ENCODE assay signal across 8 cellular contexts in the genomic region with DNA sequence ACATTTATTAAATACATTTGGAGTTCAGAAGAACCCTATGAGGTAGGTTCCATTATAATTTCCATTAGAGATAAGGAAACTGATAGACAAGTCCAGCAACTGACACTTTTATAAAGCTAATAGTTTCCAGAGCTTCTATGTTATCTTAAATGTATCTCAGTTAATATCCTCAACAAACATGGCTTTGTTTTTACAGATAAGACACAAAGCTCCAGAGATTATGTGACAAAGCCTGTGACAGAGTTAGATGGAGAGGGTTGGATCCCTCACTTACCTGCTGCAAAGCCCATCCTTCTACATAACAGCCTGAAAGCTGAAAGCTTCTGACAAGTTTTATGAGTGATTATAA. TPM values are rescaled to one million over a fixed set of nuclear protein-coding genes. Genes with fewer than 3 reads are reported as not detected.
DNase-seq lines count a peak whose midpoint lies in the region; ATAC-seq and TF ChIP-seq lines count a peak whose summit lies in the region.

No MANE protein-coding gene starts in this region.

- no TSS peak for BruUV-seq in Caco-2 (replicated peaks; lab: Mats Ljungman, UMichigan)

- CTCF ChIA-PET in Caco-2 (lab: Charles Lee): interaction anchor here (1.4 to 1.6 kb wide), 2 partner anchors 55 to 184 kb away, joined by 6 read pairs; no protein-coding TSS in a partner anchor

- peak overlapping the region; percentile 96 for H3K4me3 Mint-ChIP-seq in Caco-2 (ENCODE audit: unreplicated experiment)

- no peaks in the 10 kb centered on the region for H3K9me3 ChIP-seq in Caco-2
- no peaks in the 10 kb centered on the region for H3K9me3 ChIP-seq in HUES64 (ENCODE audit: insufficient read depth, low read depth, low read length)
- no peaks in the 10 kb centered on the region for H3K9me3 ChIP-seq in neuron (ENCODE audit: low read length)

- peak overlapping the region; percentile 97 for H2AFZ ChIP-seq in neuron (ENCODE audit: low read depth, low read length)

- DNase-seq in Caco-2: peak in 1 of 2 experiments; percentile 6
- no peak for DNase-seq in coronary artery (ENCODE audit: low spot score)
- no peak for DNase-seq in left colon
- DNase-seq in DMS79 treated with DMSO at 0.1 percent for 48 hours (lab: John Stamatoyannopoulos, UW): no peak

- H3K27ac ChIP-seq in HUES64 (ENCODE audit: low read depth, low read length): no peak overlapping the region
- peak overlapping the region in 1 of 2 donors; percentile 85 for H3K27ac ChIP-seq in coronary artery

- H3K4me3 ChIP-seq in Caco-2 (ENCODE audit: low read depth, low read length) (peak overlapping the region; percentile 64), HUES64 (ENCODE audit: low read length) (peak overlapping the region; percentile 90), coronary artery (peak overlapping the region; percentile 90), neuron (ENCODE audit: low read length) (peak overlapping the region; percentile 77)

- no peaks in the 10 kb centered on the region for H3K4me1 Mint-ChIP-seq in Caco-2 (ENCODE audit: low read depth, unreplicated experiment)

- H3K27me3 ChIP-seq in Caco-2 (replicated peaks; ENCODE audit: control insufficient read depth, insufficient read depth, low read length) (no peaks in the 10 kb centered on the region), HUES64 (ENCODE audit: insufficient read depth, low read length) (no peaks in the 10 kb centered on the region), neuron (ENCODE audit: insufficient read depth, low read length) (peaks cover 8% of the 10 kb centered on the region)

- peaks cover 2% of the 10 kb centered on the region for H3K36me3 ChIP-seq in Caco-2 (ENCODE audit: control insufficient read depth, insufficient read depth, low read length)
- H3K36me3 ChIP-seq in HUES64 (ENCODE audit: insufficient read depth, low read length): peaks cover 34% of the 10 kb centered on the region
- peaks cover 28% of the 10 kb centered on the region for H3K36me3 ChIP-seq in neuron (ENCODE audit: insufficient read depth, low read length)

- peaks cover 19% of the 10 kb centered on the region for H3K36me3 Mint-ChIP-seq in Caco-2 (ENCODE audit: insufficient read depth, unreplicated experiment)

- TF ChIP-seq CTCF in Caco-2 (IDR thresholded peaks at IDR 0.05; ENCODE audit: insufficient read depth in 1 of 2, low read depth in 1 of 2, low read length in 1 of 2, severe bottlenecking in 1 of 2, unreplicated experiment in 1 of 2): no peak
- TF ChIP-seq CTCF in coronary artery (IDR thresholded peaks at IDR 0.05): no peak

- H3K4me1 ChIP-seq in Caco-2 (no peaks in the 10 kb centered on the region), HUES64 (ENCODE audit: insufficient read depth, low read length) (peaks cover 5% of the 10 kb centered on the region; the same call in 1 of the 2 replicates), neuron (ENCODE audit: insufficient read depth, low read length) (peaks cover 13% of the 10 kb centered on the region)

- ATAC-seq in left colon: no peak
- ATAC-seq in HG02938 (IDR thresholded peaks at IDR 0.05; ENCODE audit: unreplicated experiment): no peak
- no peak for ATAC-seq in HG02973 (IDR thresholded peaks at IDR 0.05; ENCODE audit: unreplicated experiment)

- intact Hi-C loops in Caco-2 (cut with micrococcal nuclease; ENCODE audit: unreplicated experiment): loop anchor here (1.0 to 5.0 kb wide), 2 partner anchors 60 to 240 kb away; partner anchors contain the start of gene RNF13
- intact Hi-C loops in left colon (cut with DNase I, micrococcal nuclease): no loop called here

- POLR2A ChIA-PET in Caco-2 (lab: Charles Lee): no interaction called here

- no peaks in the 10 kb centered on the region for H3K27me3 Mint-ChIP-seq in Caco-2 (ENCODE audit: insufficient read depth, unreplicated experiment)

- H3K27ac Mint-ChIP-seq in Caco-2 (ENCODE audit: unreplicated experiment): peak overlapping the region; percentile 96

- no peaks in the 10 kb centered on the region for H3K9me3 Mint-ChIP-seq in Caco-2 (ENCODE audit: unreplicated experiment)

- H3K9ac ChIP-seq in HUES64 (ENCODE audit: low read depth, low read length): peak overlapping the region; percentile 37; the same call in 1 of the 2 replicates

RNA-seq across cellular contexts. Expression of gene COMMD2, which starts 0.5 kb away (rescaled TPM):
- total RNA-seq in Caco-2 (2022) (42.6 and 43.3 TPM in 2 replicates), left colon (10 to 100 TPM; 25.5 to 27.5 TPM)
- polyA plus RNA-seq in HUES64 (2013, experiment 1 of 2): 37.4 TPM
- polyA plus RNA-seq in HUES64 (2013, experiment 2 of 2): 46.0 TPM

RNA-seq across cellular contexts. Expression of gene ANKUB1, which starts 39.6 kb away (rescaled TPM):
- total RNA-seq in Caco-2 (2022): not detected in 2 replicates
- polyA plus RNA-seq in HUES64 (2013, experiment 1 of 2): not detected
- polyA plus RNA-seq in HUES64 (2013, experiment 2 of 2): not detected
- total RNA-seq in left colon: not detected
